13 cellular contexts compared by ENCODE assay signal in genomic region chr3:151460240-151460639, GRCh38. TPM values are rescaled to one million over a fixed set of nuclear protein-coding genes. Genes with fewer than 3 reads are reported as not detected.
A peak's percentile ranks its signal among the peaks of the same experiment; 100 is the strongest.
DNase-seq lines count a peak whose midpoint lies in the region; ATAC-seq and TF ChIP-seq lines count a peak whose summit lies in the region.
"Had no signal": no experiment of that assay in that cellular context is flagged by ENCODE, and none has a peak within 500 bp of the region (broad histone marks: within the 10 kb centered on the region; RNA-seq: fewer than 3 reads in every experiment).

No MANE protein-coding gene starts in this region.

- peaks cover 22% of the 10 kb centered on the region for H3K27me3 Mint-ChIP-seq in activated T-cell treated with anti-CD3 and anti-CD28 coated beads, Interleukin-2, amount 50 U/mL, for 72 hours (ENCODE audit: low read depth)
- H3K27me3 Mint-ChIP-seq in chondrocyte (ENCODE audit: low read depth): peaks cover 31% of the 10 kb centered on the region

- 29% methylated on average over 2 of the region's 2 CpGs for WGBS in thymus

- H3K9me3 Mint-ChIP-seq in activated T-cell treated with anti-CD3 and anti-CD28 coated beads, Interleukin-2, amount 50 U/mL, for 72 hours: no peaks in the 10 kb centered on the region
- no peaks in the 10 kb centered on the region for H3K9me3 Mint-ChIP-seq in chondrocyte (ENCODE audit: low read depth)

- intact Hi-C loops in lower lobe of right lung (cut with DNase I): loop anchor here (10.0 kb wide), 1 partner anchor 375 kb away; no protein-coding TSS in a partner anchor

- no peaks in the 10 kb centered on the region for H3K36me3 Mint-ChIP-seq in activated T-cell treated with anti-CD3 and anti-CD28 coated beads, Interleukin-2, amount 50 U/mL, for 72 hours (ENCODE audit: insufficient read depth in 2 of 2)
- no peaks in the 10 kb centered on the region for H3K36me3 Mint-ChIP-seq in chondrocyte (ENCODE audit: low read depth)

- no peaks in the 10 kb centered on the region for H3K36me3 ChIP-seq in lower lobe of right lung
- no peaks in the 10 kb centered on the region for H3K36me3 ChIP-seq in thymus (ENCODE audit: control insufficient read depth, insufficient read depth)

- H3K27ac ChIP-seq in lower lobe of right lung: peak overlapping the region; percentile 62
- no peak overlapping the region for H3K27ac ChIP-seq in thymus (ENCODE audit: low read depth)
- H3K27ac ChIP-seq: C4-2B, KMS-11 had no signal

- H3K4me1 Mint-ChIP-seq in activated T-cell treated with anti-CD3 and anti-CD28 coated beads, Interleukin-2, amount 50 U/mL, for 72 hours (ENCODE audit: low read depth): no peaks in the 10 kb centered on the region
- H3K4me1 Mint-ChIP-seq in chondrocyte (ENCODE audit: low read depth): peaks cover 9% of the 10 kb centered on the region

- no peaks in the 10 kb centered on the region for H3K9me3 ChIP-seq in lower lobe of right lung
- H3K9me3 ChIP-seq in thymus (ENCODE audit: control insufficient read depth): no peaks in the 10 kb centered on the region

- no peak overlapping the region for H3K27ac Mint-ChIP-seq in activated T-cell treated with anti-CD3 and anti-CD28 coated beads, Interleukin-2, amount 50 U/mL, for 72 hours
- H3K27ac Mint-ChIP-seq in chondrocyte (ENCODE audit: unreplicated experiment): no peak overlapping the region

- no peak for DNase-seq in activated T-cell treated with anti-CD3 and anti-CD28 coated beads, Interleukin-2, amount 50 U/mL, for 72 hours
- DNase-seq in activated T-cell treated with anti-CD3 and anti-CD28 coated beads, Interleukin-2, amount 50 U/mL, for 1 hour: no peak
- no peak for DNase-seq in chondrocyte (ENCODE audit: low spot score)
- no peak for DNase-seq in lower lobe of right lung
- no peak for DNase-seq in activated CD4-positive, CD25-positive, alpha-beta regulatory T cell (lab: John Stamatoyannopoulos, UW)
- DNase-seq: OCI-M1; stimulated activated naive CD4-positive, alpha-beta T cell had no signal

- peak overlapping the region; percentile 51 to 73 for H3K4me3 Mint-ChIP-seq in activated T-cell treated with anti-CD3 and anti-CD28 coated beads, Interleukin-2, amount 50 U/mL, for 72 hours
- H3K4me3 Mint-ChIP-seq in chondrocyte (ENCODE audit: unreplicated experiment): peak overlapping the region; percentile 59

- no peak for ATAC-seq in activated T-cell treated with anti-CD3 and anti-CD28 coated beads, Interleukin-2, amount 50 U/mL, for 72 hours (replicated peaks in 1 of 2)
- ATAC-seq in lower lobe of right lung: peak in 1 of 2 donors; percentile 9
- no peak for ATAC-seq in GM18909 (IDR thresholded peaks at IDR 0.05; ENCODE audit: poor library complexity, unreplicated experiment)
- ATAC-seq in HG03039 (IDR thresholded peaks at IDR 0.05; ENCODE audit: unreplicated experiment): no peak

- H3K4me1 ChIP-seq in lower lobe of right lung (no peaks in the 10 kb centered on the region), thymus (ENCODE audit: control insufficient read depth, insufficient read depth, low read length) (no peaks in the 10 kb centered on the region)

- H3K27me3 ChIP-seq in lower lobe of right lung (ENCODE audit: low read depth): no peaks in the 10 kb centered on the region
- H3K27me3 ChIP-seq in thymus (ENCODE audit: control insufficient read depth, insufficient read depth): no peaks in the 10 kb centered on the region

- TF ChIP-seq CTCF in chondrocyte (IDR thresholded peaks at IDR 0.05): no peak
- no peak for TF ChIP-seq CTCF in lower lobe of right lung (IDR thresholded peaks at IDR 0.05)

- peak overlapping the region; percentile 55 for H3K4me3 ChIP-seq in lower lobe of right lung
- H3K4me3 ChIP-seq in thymus (ENCODE audit: low read length): peak overlapping the region; percentile 48

RNA-seq across cellular contexts. Expression of gene IGSF10, which starts 0.6 kb away (rescaled TPM):
- not detected for total RNA-seq in activated T-cell treated with anti-CD3 and anti-CD28 coated beads, Interleukin-2, amount 50 U/mL, for 72 hours
- total RNA-seq in chondrocyte (0.10 to 0.39 TPM (median 0.10 TPM) in 3 replicates), lower lobe of right lung (30.9 TPM)
- polyA plus RNA-seq in thymus: 0.48 TPM
- total RNA-seq: endothelial cell of umbilical vein had no signal

Comparison
In these comparisons a context has a peak if more than half of its experiments do, and no peak if none do; other contexts are left out.
1. RNA of gene IGSF10, which starts 0.6 kb away (total RNA-seq): 30.9 TPM in lower lobe of right lung (single experiment); 0.10 to 0.39 TPM in chondrocyte and not detected in activated T-cell treated with anti-CD3 and anti-CD28 coated beads, Interleukin-2, amount 50 U/mL, for 72 hours; every median in the first group is over 10 times any median in the second.